ENCODE assay signal across 13 cellular contexts in the genomic region with DNA sequence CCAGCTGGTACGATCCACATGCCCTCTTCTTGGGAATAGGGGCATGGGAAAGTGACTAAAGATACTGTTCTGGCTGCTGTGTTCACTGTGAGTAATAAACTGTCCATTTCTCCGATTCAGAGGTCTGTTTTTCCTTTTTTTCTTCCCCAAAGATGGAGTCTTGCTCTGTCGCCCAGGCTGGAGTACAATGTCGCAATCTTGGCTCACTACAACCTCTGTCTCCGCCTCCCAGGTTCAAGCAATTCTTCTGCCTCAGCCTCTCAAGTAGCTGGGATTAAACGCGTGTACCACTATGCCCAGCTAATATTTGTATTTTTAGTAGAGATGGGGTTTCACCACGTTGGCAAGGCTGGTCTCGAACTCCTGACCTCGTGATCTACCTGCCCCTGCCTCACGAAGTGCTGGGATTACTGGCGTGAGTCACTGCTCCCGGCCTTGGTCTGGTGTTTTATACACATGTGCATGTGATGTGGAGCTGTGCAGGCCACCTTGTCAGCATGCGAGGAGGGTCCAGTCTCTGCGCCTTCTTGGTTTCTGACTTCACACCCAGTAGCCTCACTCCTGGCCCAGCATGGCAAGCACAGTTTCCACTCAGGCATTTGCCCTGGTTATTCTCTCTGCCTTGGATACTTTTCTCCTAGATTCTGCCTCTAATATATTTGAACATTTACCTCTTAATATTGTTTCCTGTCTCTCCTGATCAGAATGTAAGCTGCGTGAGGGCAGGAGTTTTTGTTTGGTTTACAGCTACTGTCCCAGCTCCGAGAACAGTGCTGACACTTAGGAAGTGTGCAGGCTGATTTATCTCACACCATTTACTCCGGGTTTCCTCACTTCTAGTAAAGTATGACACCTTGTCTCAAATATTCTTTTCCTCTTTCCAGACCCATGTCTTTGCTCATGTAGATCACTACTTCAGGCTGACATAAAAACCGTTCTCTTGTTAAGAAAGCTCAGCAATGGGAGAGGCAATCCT. TPM values are rescaled to one million over a fixed set of nuclear protein-coding genes. Genes with fewer than 3 reads are reported as not detected.
A peak's percentile ranks its signal among the peaks of the same experiment; 100 is the strongest.
DNase-seq lines count a peak whose midpoint lies in the region; ATAC-seq, FAIRE-seq and TF ChIP-seq lines count a peak whose summit lies in the region.
"Had no signal": no experiment of that assay in that cellular context is flagged by ENCODE, and none has a peak within 500 bp of the region (broad histone marks: within the 10 kb centered on the region; RNA-seq: fewer than 3 reads in every experiment).

No MANE protein-coding gene starts in this region.

- H3K79me2 ChIP-seq in K562 (ENCODE audit: control insufficient read depth, insufficient read depth, low read length), result peaks cover 44% of the 10 kb centered on the region

- CTCF ChIA-PET in IMR-90 (lab: Yijun Ruan, JAX), result interaction anchor here (1.0 kb wide), 1 partner anchor 15 kb away, joined by 3 read pairs; no protein-coding TSS in a partner anchor
- CTCF ChIA-PET in K562 (lab: Yijun Ruan, JAX; ENCODE audit: low intra/inter-chr PET ratio), result no interaction called here

- BruUV-seq in IMR-90 (replicated peaks; lab: Mats Ljungman, UMichigan) (no TSS peak), K562 (replicated peaks; lab: Mats Ljungman, UMichigan) (no TSS peak)

- intact Hi-C loops in IMR-90 (cut with micrococcal nuclease), result no loop called here
- intact Hi-C loops in K562 (cut with micrococcal nuclease), result no loop called here

- peak overlapping the region; percentile 27; the same call in 1 of the 2 replicates for H2AK5ac ChIP-seq in IMR-90 (ENCODE audit: low read depth, low read length)

- H3K4me1 ChIP-seq in CD4-positive, CD25-positive, alpha-beta regulatory T cell (ENCODE audit: control insufficient read depth, insufficient read depth, low read length, poor library complexity, severe bottlenecking), result peaks cover 58% of the 10 kb centered on the region
- peaks cover 12% of the 10 kb centered on the region; the same call in 1 of the 2 replicates for H3K4me1 ChIP-seq in IMR-90 (ENCODE audit: control insufficient read depth, insufficient read depth, low read length)
- peaks cover 55 to 59% of the 10 kb centered on the region in 2 experiments for H3K4me1 ChIP-seq in K562 (replicated peaks in 1 of 2; ENCODE audit: control insufficient read depth in 2 of 2, insufficient read depth in 2 of 2, low read length in 2 of 2)

- H3K27me3 ChIP-seq in CD4-positive, CD25-positive, alpha-beta regulatory T cell (ENCODE audit: control insufficient read depth, insufficient read depth, low read length), result no peaks in the 10 kb centered on the region
- no peaks in the 10 kb centered on the region for H3K27me3 ChIP-seq in IMR-90 (ENCODE audit: control insufficient read depth, insufficient read depth, low read length)
- no peaks in the 10 kb centered on the region for H3K27me3 ChIP-seq in K562 (ENCODE audit: control insufficient read depth in 2 of 2, insufficient read depth in 2 of 2, low read length in 2 of 2)
- H3K27me3 ChIP-seq: testis had no signal

- no peak overlapping the region for H2BK20ac ChIP-seq in IMR-90 (ENCODE audit: low read depth, low read length)

- no peak overlapping the region for H2BK15ac ChIP-seq in IMR-90 (ENCODE audit: low read depth, low read length)

- H3K36me3 Mint-ChIP-seq in CD4-positive, CD25-positive, alpha-beta regulatory T cell, result peaks cover 27% of the 10 kb centered on the region
- peaks cover 0 to 6% (median 6%) of the 10 kb centered on the region in 3 donors for H3K36me3 Mint-ChIP-seq in naive thymus-derived CD8-positive, alpha-beta T cell
- H3K36me3 Mint-ChIP-seq in progenitor cell of endocrine pancreas (ENCODE audit: insufficient read depth), result peaks cover 9% of the 10 kb centered on the region

- H3K27ac ChIP-seq in CD4-positive, CD25-positive, alpha-beta regulatory T cell (ENCODE audit: insufficient read depth, low read length, poor library complexity, severe bottlenecking), result no peak overlapping the region
- H3K27ac ChIP-seq in IMR-90 (ENCODE audit: insufficient read depth, low read length), result no peak overlapping the region
- 0 out of 3 replicates have a peak overlapping the region, but pooled peaks have one; percentile 9 for H3K27ac ChIP-seq in K562 (ENCODE audit: extremely low read depth, low read depth, low read length)
- H3K27ac ChIP-seq: testis had no signal

- H3K9me3 Mint-ChIP-seq in CD4-positive, CD25-positive, alpha-beta regulatory T cell, result peaks cover 0 to 2% (median 0%) of the 10 kb centered on the region in 7 donors
- H3K9me3 Mint-ChIP-seq in naive thymus-derived CD8-positive, alpha-beta T cell, result no peaks in the 10 kb centered on the region
- no peaks in the 10 kb centered on the region for H3K9me3 Mint-ChIP-seq in progenitor cell of endocrine pancreas (ENCODE audit: low read depth)

- H3K27me3 Mint-ChIP-seq in CD4-positive, CD25-positive, alpha-beta regulatory T cell, result no peaks in the 10 kb centered on the region
- H3K27me3 Mint-ChIP-seq in naive thymus-derived CD8-positive, alpha-beta T cell, result no peaks in the 10 kb centered on the region
- H3K27me3 Mint-ChIP-seq in progenitor cell of endocrine pancreas, result peaks cover 3% of the 10 kb centered on the region

- H3K4me1 Mint-ChIP-seq in CD4-positive, CD25-positive, alpha-beta regulatory T cell, result peaks cover 15 to 90% (median 61%) of the 10 kb centered on the region in 4 donors
- H3K4me1 Mint-ChIP-seq in naive thymus-derived CD8-positive, alpha-beta T cell, result peaks cover 37 to 90% (median 85%) of the 10 kb centered on the region in 4 donors
- peaks cover 14% of the 10 kb centered on the region for H3K4me1 Mint-ChIP-seq in progenitor cell of endocrine pancreas (ENCODE audit: low read depth)

- no peak for TF ChIP-seq EP300 in K562 (IDR thresholded peaks at IDR 0.05; ENCODE audit: low read length)

- peak overlapping the region in 3 of 4 donors; percentile 25 to 92 (median 87) for H3K4me3 Mint-ChIP-seq in CD4-positive, CD25-positive, alpha-beta regulatory T cell
- H3K4me3 Mint-ChIP-seq in naive thymus-derived CD8-positive, alpha-beta T cell, result peak overlapping the region in 6 of 10 donors; percentile 1 to 80 (median 37)
- no peak overlapping the region for H3K4me3 Mint-ChIP-seq in progenitor cell of endocrine pancreas (ENCODE audit: low read depth)

- no peak for ATAC-seq in CD4-positive, CD25-positive, alpha-beta regulatory T cell (ENCODE audit: low read depth in 2 of 2)
- ATAC-seq in IMR-90 (ENCODE audit: low read depth), result no peak
- ATAC-seq in K562, result no peak
- no peak for ATAC-seq in naive thymus-derived CD8-positive, alpha-beta T cell
- ATAC-seq in HG02642 (IDR thresholded peaks at IDR 0.05; ENCODE audit: poor library complexity, unreplicated experiment), result no peak

- no peak overlapping the region for H2AK9ac ChIP-seq in IMR-90 (replicated peaks; ENCODE audit: low read depth, low read length, poor library complexity)

- H3K18ac ChIP-seq in IMR-90 (ENCODE audit: low read depth, low read length), result no peak overlapping the region

- in situ Hi-C loops in IMR-90 (cut with MboI; ENCODE audit: low sequenced_read_pairs), result no loop called here
- in situ Hi-C loops in K562 (cut with MboI), result loop anchor here (25.0 kb wide), 1 partner anchor 212 kb away; a partner anchor contains a TSS

- no peak overlapping the region for H3K14ac ChIP-seq in IMR-90 (replicated peaks; ENCODE audit: low read depth, low read length)

- no peak overlapping the region for H3K4me3 ChIP-seq in CD4-positive, CD25-positive, alpha-beta regulatory T cell (ENCODE audit: low read depth, low read length)
- H3K4me3 ChIP-seq in IMR-90 (ENCODE audit: insufficient read depth, low read depth, low read length), result no peak overlapping the region
- no peak overlapping the region for H3K4me3 ChIP-seq in K562
- H3K4me3 ChIP-seq: testis had no signal

- H3K9ac ChIP-seq in IMR-90 (ENCODE audit: low read depth, low read length), result no peak overlapping the region
- H3K9ac ChIP-seq in K562 (ENCODE audit: insufficient read depth in 1 of 2, low read depth in 2 of 2, low read length in 2 of 2), result no peak overlapping the region; a peak in 1 of 4 replicates

- TF ChIP-seq CTCF in IMR-90 (conservative IDR thresholded peaks at IDR 0.05; ENCODE audit: low read depth, low read length) (no peak), K562 (IDR thresholded peaks at IDR 0.05 in 2 of 3, conservative IDR thresholded peaks at IDR 0.05 in 1 of 3; ENCODE audit: insufficient read depth in 2 of 3, low read depth in 1 of 3, low read length in 3 of 3) (no peak), progenitor cell of endocrine pancreas (IDR thresholded peaks at IDR 0.05; ENCODE audit: unreplicated experiment) (no peak)

- peaks cover 3% of the 10 kb centered on the region for H4K20me1 ChIP-seq in IMR-90 (ENCODE audit: insufficient read depth, low read length)
- no peaks in the 10 kb centered on the region for H4K20me1 ChIP-seq in K562 (replicated peaks; ENCODE audit: control insufficient read depth, insufficient read depth, low read length)

- TF ChIP-seq POLR2A in IMR-90 (IDR thresholded peaks at IDR 0.05; ENCODE audit: low read depth, low read length), result no peak
- TF ChIP-seq POLR2A in K562 (conservative IDR thresholded peaks at IDR 0.05), result no peak

- no peak overlapping the region for H3K23ac ChIP-seq in IMR-90 (ENCODE audit: low read depth, low read length)

- no peak for FAIRE-seq in K562 (lab: Jason Lieb, UNC)

- POLR2A ChIA-PET in IMR-90 (lab: Charles Lee; ENCODE audit: unreplicated experiment), result interaction anchor here (1.2 kb wide), 1 partner anchor 34 kb away, joined by 4 read pairs; a partner anchor contains a TSS
- POLR2A ChIA-PET in K562 (lab: Yijun Ruan, JAX), result interaction anchor here (1.3 kb wide), 1 partner anchor 14 kb away, joined by 5 read pairs; no protein-coding TSS in a partner anchor
- POLR2A ChIA-PET in naive thymus-derived CD8-positive, alpha-beta T cell (lab: Charles Lee), result no interaction called here

- DNase-seq in CD4-positive, CD25-positive, alpha-beta regulatory T cell, result no peak
- DNase-seq in IMR-90 (no peak), K562 (ENCODE audit: extremely low read depth in 1 of 4, low spot score in 3 of 4) (no peak), GM19238 (ENCODE audit: insufficient read length, low spot score) (no peak), progenitor cell of endocrine pancreas (ENCODE audit: low spot score, unreplicated experiment) (no peak)
- DNase-seq in naive thymus-derived CD8-positive, alpha-beta T cell, result no peak
- no peak for DNase-seq in activated effector memory CD4-positive, alpha-beta T cell treated with Interleukin-2 at 50 U/mL for 16 hours
- DNase-seq: activated CD8-positive, alpha-beta memory T cell treated with anti-CD3 and anti-CD28 coated beads, Interleukin-2, amount 50 U/mL, for 4 hours; effector CD8-positive, alpha-beta T cell; NCI-H1105 treated with DMSO at 0.1 percent for 48 hours; NCI-H524; testis had no signal

- H2BK120ac ChIP-seq in IMR-90 (ENCODE audit: low read depth, low read length), result no peak overlapping the region

- no peak overlapping the region for H2BK5ac ChIP-seq in IMR-90 (ENCODE audit: low read depth, low read length, poor library complexity, severe bottlenecking)

- H3K4me2 ChIP-seq in IMR-90 (ENCODE audit: low read depth, low read length) (0 out of 2 replicates have a peak overlapping the region, but pooled peaks have one; percentile 19), K562 (ENCODE audit: insufficient read depth, low read length) (peak overlapping the region; percentile 36; the same call in 1 of the 2 replicates)

- H4K91ac ChIP-seq in IMR-90 (ENCODE audit: insufficient read depth, low read depth, low read length), result no peak overlapping the region

- 80% methylated on average over 2 of the region's 19 CpGs; no CpG with 5 or more reads in 1 of the 2 experiments for WGBS in IMR-90 (ENCODE audit: extremely low coverage in 2 of 2, insufficient read length in 1 of 2), 2 experiments
- WGBS in K562 (ENCODE audit: insufficient coverage, low coverage, missing lambda C conversion rate), result 94% methylated on average over 17 of the region's 19 CpGs

- H3K36me3 ChIP-seq in CD4-positive, CD25-positive, alpha-beta regulatory T cell (ENCODE audit: control insufficient read depth, insufficient read depth, low read length), result no peaks in the 10 kb centered on the region
- peaks cover 11% of the 10 kb centered on the region for H3K36me3 ChIP-seq in IMR-90 (ENCODE audit: control insufficient read depth, insufficient read depth, low read length)
- H3K36me3 ChIP-seq in K562 (ENCODE audit: control insufficient read depth, insufficient read depth, low read length), result peaks cover 30% of the 10 kb centered on the region; the same call in 2 of the 3 replicates

- peak overlapping the region; percentile 47 for H2AFZ ChIP-seq in IMR-90 (replicated peaks; ENCODE audit: low read length, poor library complexity)
- no peak overlapping the region for H2AFZ ChIP-seq in K562 (ENCODE audit: low read depth, low read length)

- H3K27ac Mint-ChIP-seq in CD4-positive, CD25-positive, alpha-beta regulatory T cell, result peak overlapping the region in 1 of 3 donors; percentile 74
- peak overlapping the region in 8 of 10 donors; percentile 8 to 79 (median 54) for H3K27ac Mint-ChIP-seq in naive thymus-derived CD8-positive, alpha-beta T cell
- no peak overlapping the region for H3K27ac Mint-ChIP-seq in progenitor cell of endocrine pancreas

- no peaks in the 10 kb centered on the region for H3K9me3 ChIP-seq in CD4-positive, CD25-positive, alpha-beta regulatory T cell (ENCODE audit: control insufficient read depth in 2 of 2, low read length in 2 of 2)
- H3K9me3 ChIP-seq in IMR-90 (ENCODE audit: control insufficient read depth, insufficient read depth, low read length) (no peaks in the 10 kb centered on the region), K562 (replicated peaks; ENCODE audit: control insufficient read depth, insufficient read depth, low read depth, low read length) (peaks cover 2% of the 10 kb centered on the region; the same call in 1 of the 2 replicates)
- H3K9me3 ChIP-seq: testis had no signal

- H4K8ac ChIP-seq in IMR-90 (ENCODE audit: low read depth in 2 of 2, low read length in 2 of 2), result no peak overlapping the region

- H4K5ac ChIP-seq in IMR-90 (ENCODE audit: low read depth, low read length), result no peak overlapping the region

- dilution Hi-C loops in IMR-90 (cut with HindIII; ENCODE audit: low sequenced_read_pairs, unreplicated experiment), result no loop called here

- H3K56ac ChIP-seq in IMR-90 (ENCODE audit: extremely low read depth, insufficient read depth, low read length), result no peak overlapping the region

- peaks cover 41 to 91% of the 10 kb centered on the region in 2 experiments for H3K79me1 ChIP-seq in IMR-90 (ENCODE audit: low read depth in 1 of 2, low read length in 2 of 2)

- TF ChIP-seq RAD21 in IMR-90 (IDR thresholded peaks at IDR 0.05; ENCODE audit: low read length), result no peak
- TF ChIP-seq RAD21 in K562 (CRISPR knock-in tag; conservative IDR thresholded peaks at IDR 0.05 in 1 of 2, IDR thresholded peaks at IDR 0.05 in 1 of 2), result no peak

- peaks cover 29% of the 10 kb centered on the region for H3K9me1 ChIP-seq in IMR-90 (ENCODE audit: insufficient read depth, low read length)
- no peaks in the 10 kb centered on the region for H3K9me1 ChIP-seq in K562 (ENCODE audit: control insufficient read depth, insufficient read depth, low read length)

- H3K4ac ChIP-seq in IMR-90 (ENCODE audit: low read depth, low read length), result no peak overlapping the region

RNA-seq across cellular contexts. Expression of a gene that starts 19.7 kb away (rescaled TPM):
- 61.3 TPM for total RNA-seq in CD4-positive, CD25-positive, alpha-beta regulatory T cell
- 10 to 100 TPM; 42.2 to 58.3 (median 49.1) TPM for polyA plus RNA-seq in CD4-positive, CD25-positive, alpha-beta regulatory T cell
- total RNA-seq in IMR-90 (2012; rRNA removed), result 7.2 and 9.7 TPM in 2 replicates
- 13.4 and 15.5 TPM in 2 replicates for polyA plus RNA-seq in IMR-90 (2012; rRNA removed)
- polyA plus RNA-seq in IMR-90 (2012; cell fraction: cytosol; rRNA removed), result 8.1 and 12.2 TPM in 2 replicates
- polyA plus RNA-seq in IMR-90 (2012; cell fraction: nucleus; rRNA removed; ENCODE audit: low replicate concordance), result 64.3 and 68.2 TPM in 2 replicates
- 213 and 354 TPM in 2 replicates for total RNA-seq in K562 (2011; cell fraction: chromatin; rRNA removed; ENCODE audit: low replicate concordance)
- total RNA-seq in K562 (2011; cell fraction: nucleolus; rRNA removed), result 191 TPM in 2 replicates
- 220 and 291 TPM in 2 replicates for total RNA-seq in K562 (2011; cell fraction: nucleoplasm; rRNA removed)
- total RNA-seq in K562 (2014; rRNA removed), result 49.6 and 57.0 TPM in 2 replicates
- 36.9 and 37.6 TPM in 2 replicates for total RNA-seq in K562 (2014; rRNA removed; fragmentation: Illumina TruSeq; extraction: Trizol)
- 35.2 and 38.5 TPM in 2 replicates for total RNA-seq in K562 (2015; rRNA removed; fragmentation: Illumina TruSeq; extraction: Trizol)
- total RNA-seq in K562 (2021), result 64.0 and 64.4 TPM in 2 replicates
- 51.0 and 58.7 TPM in 2 replicates for polyA plus RNA-seq in K562 (2011; rRNA removed)
- 53.2 and 74.2 TPM in 2 replicates for polyA plus RNA-seq in K562 (2011; cell fraction: cytosol; rRNA removed)
- polyA plus RNA-seq in K562 (2011; cell fraction: nucleus; rRNA removed), result 140 and 232 TPM in 2 replicates
- 44.4 and 61.5 TPM in 2 replicates for polyA plus RNA-seq in K562 (2012)
- 79.5 and 90.7 TPM in 2 replicates for polyA plus RNA-seq in K562 (2014; fragmentation: Illumina TruSeq; extraction: Trizol)
- 10 to 100 TPM; 11.6 to 19.3 TPM for polyA plus RNA-seq in K562 (2014; fragmentation: Nextera tagmentation; extraction: Ambion mirVana)
- polyA plus RNA-seq in K562 (2014; rRNA removed), result 67.4 and 76.7 TPM in 2 replicates
- polyA minus RNA-seq in K562 (2011; rRNA and poly(A)+ RNA removed), result 42.3 and 45.7 TPM in 2 replicates
- polyA minus RNA-seq in K562 (2011; cell fraction: cytosol; rRNA and poly(A)+ RNA removed), result 31.4 and 33.8 TPM in 2 replicates
- 74.3 and 76.3 TPM in 2 replicates for polyA minus RNA-seq in K562 (2011; cell fraction: nucleus; rRNA and poly(A)+ RNA removed)
- 10 to 100 TPM; 40.5 to 42.8 TPM for total RNA-seq in naive thymus-derived CD8-positive, alpha-beta T cell
- polyA plus RNA-seq in naive thymus-derived CD8-positive, alpha-beta T cell, result 10 to 100 TPM; 33.7 to 47.5 (median 33.9) TPM
- 47.5 and 50.0 TPM in 2 replicates for total RNA-seq in progenitor cell of endocrine pancreas

RNA-seq across cellular contexts. Expression of a gene that starts 32.9 kb away (rescaled TPM):
- 72.4 TPM for total RNA-seq in CD4-positive, CD25-positive, alpha-beta regulatory T cell
- 100 to 1,000 TPM in 1 of 4 donors, 10 to 100 TPM in 3; 72.9 to 111 (median 77.8) TPM for polyA plus RNA-seq in CD4-positive, CD25-positive, alpha-beta regulatory T cell
- total RNA-seq in IMR-90 (2012; rRNA removed) (127 and 154 TPM in 2 replicates), K562 (2014; rRNA removed) (187 and 239 TPM in 2 replicates), K562 (2014; rRNA removed; fragmentation: Illumina TruSeq; extraction: Trizol) (42.1 and 52.9 TPM in 2 replicates), K562 (2015; rRNA removed; fragmentation: Illumina TruSeq; extraction: Trizol) (97.8 and 103 TPM in 2 replicates), K562 (2021) (164 and 167 TPM in 2 replicates), progenitor cell of endocrine pancreas (43.0 and 44.8 TPM in 2 replicates)
- polyA plus RNA-seq in IMR-90 (2012; rRNA removed) (169 and 187 TPM in 2 replicates), K562 (2011; rRNA removed) (127 and 158 TPM in 2 replicates), K562 (2014; fragmentation: Illumina TruSeq; extraction: Trizol) (100.0 and 155 TPM in 2 replicates), K562 (2014; fragmentation: Nextera tagmentation; extraction: Ambion mirVana) (10 to 100 TPM; 35.4 to 53.3 TPM), K562 (2014; rRNA removed) (209 and 231 TPM in 2 replicates)
- 158 and 206 TPM in 2 replicates for polyA plus RNA-seq in IMR-90 (2012; cell fraction: cytosol; rRNA removed)
- polyA plus RNA-seq in IMR-90 (2012; cell fraction: nucleus; rRNA removed; ENCODE audit: low replicate concordance), result 143 and 362 TPM in 2 replicates
- total RNA-seq in K562 (2011; cell fraction: chromatin; rRNA removed; ENCODE audit: low replicate concordance), result 74.0 and 256 TPM in 2 replicates
- total RNA-seq in K562 (2011; cell fraction: nucleolus; rRNA removed), result 209 and 220 TPM in 2 replicates
- 139 and 147 TPM in 2 replicates for total RNA-seq in K562 (2011; cell fraction: nucleoplasm; rRNA removed)
- polyA plus RNA-seq in K562 (2011; cell fraction: cytosol; rRNA removed), result 271 and 517 TPM in 2 replicates
- polyA plus RNA-seq in K562 (2011; cell fraction: nucleus; rRNA removed), result 407 and 557 TPM in 2 replicates
- polyA plus RNA-seq in K562 (2012), result 134 and 149 TPM in 2 replicates
- polyA minus RNA-seq in K562 (2011; rRNA and poly(A)+ RNA removed), result 51.7 and 70.1 TPM in 2 replicates
- polyA minus RNA-seq in K562 (2011; cell fraction: cytosol; rRNA and poly(A)+ RNA removed), result 78.1 and 83.2 TPM in 2 replicates
- 115 and 121 TPM in 2 replicates for polyA minus RNA-seq in K562 (2011; cell fraction: nucleus; rRNA and poly(A)+ RNA removed)
- total RNA-seq in naive thymus-derived CD8-positive, alpha-beta T cell, result 10 to 100 TPM; 94.0 to 99.6 TPM
- 10 to 100 TPM; 58.4 to 96.7 (median 84.9) TPM for polyA plus RNA-seq in naive thymus-derived CD8-positive, alpha-beta T cell
